In genomic region chr2:197310940-197311485, GRCh38 we compare ENCODE assay signal across 8 cellular contexts. TPM values are rescaled to one million over a fixed set of nuclear protein-coding genes. Genes with fewer than 3 reads are reported as not detected.
A peak's percentile ranks its signal among the peaks of the same experiment; 100 is the strongest.
DNase-seq lines count a peak whose midpoint lies in the region; ATAC-seq, FAIRE-seq and TF ChIP-seq lines count a peak whose summit lies in the region.

No MANE protein-coding gene starts in this region.

- H3K9me2 ChIP-seq in HCT116 (ENCODE audit: insufficient read depth), result no peaks in the 10 kb centered on the region

- SMC1A ChIA-PET in GM12878 (lab: Charles Lee; ENCODE audit: uncharacterized antibody, unreplicated experiment), result interaction anchor here (0.6 to 20.5 kb wide), 33 partner anchors 10 to 263 kb away, joined by 3 to 433 read pairs (median 4); no protein-coding TSS in a partner anchor

- TF ChIP-seq POLR2A in A549 (IDR thresholded peaks at IDR 0.05; ENCODE audit: low read length) (no peak), HCT116 (IDR thresholded peaks at IDR 0.05; ENCODE audit: borderline replicate concordance, extremely low read depth, insufficient read depth, insufficient read length) (no peak), GM12878 (IDR thresholded peaks at IDR 0.05; ENCODE audit: low read depth, low read length) (no peak)

- no peak for DNase-seq in A549 (ENCODE audit: low read depth in 1 of 2, low spot score in 1 of 2)
- no peak for DNase-seq in HCT116 (ENCODE audit: low read depth, low spot score)
- DNase-seq in GM12878 (ENCODE audit: low read depth, low spot score), result no peak
- no peak for DNase-seq in hippocampal formation (lab: John Stamatoyannopoulos, UW)

- H3K36me3 ChIP-seq in HCT116 (ENCODE audit: control insufficient read depth in 1 of 2, insufficient read depth in 2 of 2, low read length in 2 of 2) (no peaks in the 10 kb centered on the region), GM12878 (ENCODE audit: control insufficient read depth in 2 of 2, insufficient read depth in 2 of 2, low read length in 1 of 2) (no peaks in the 10 kb centered on the region), mesodermal cell (ENCODE audit: control insufficient read depth, insufficient read depth, low read length) (no peaks in the 10 kb centered on the region)

- WGBS in A549 (ENCODE audit: missing lambda C conversion rate), result 18% methylated on average over 5 of the region's 31 CpGs
- WGBS in GM12878 (ENCODE audit: insufficient coverage, insufficient replicate concordance, low lambda C conversion rate, missing lambda C conversion rate), result under 1% methylated on average over 23 of the region's 31 CpGs
- WGBS in mesodermal cell (ENCODE audit: insufficient coverage in 2 of 2), 2 experiments, result 0 to 1% methylated on average over 29 to 30 of the region's 31 CpGs

- H3K27me3 ChIP-seq in HCT116 (ENCODE audit: insufficient read depth, low read length) (no peaks in the 10 kb centered on the region), GM12878 (replicated peaks in 1 of 2; ENCODE audit: control insufficient read depth in 2 of 2, insufficient read depth in 2 of 2, low read length in 1 of 2) (no peaks in the 10 kb centered on the region)

- H3K27ac ChIP-seq in A549 (peak overlapping the region; percentile 83 to 85), HCT116 (ENCODE audit: low read depth, low read length) (peak overlapping the region; percentile 30; the same call in 1 of the 2 replicates), GM12878 (ENCODE audit: control insufficient read depth, insufficient read depth) (peak overlapping the region; percentile 73), mesodermal cell (ENCODE audit: low read depth, low read length, severe bottlenecking) (peak overlapping the region; percentile 80)

- peak overlapping the region; percentile 72 for H2AFZ ChIP-seq in HCT116 (ENCODE audit: low read depth, low read length, poor library complexity, severe bottlenecking)
- H2AFZ ChIP-seq in GM12878 (ENCODE audit: control insufficient read depth, low read depth, low read length), result peak overlapping the region; percentile 88

- BruUV-seq in HCT116 (replicated peaks; lab: Mats Ljungman, UMichigan) (no TSS peak), GM12878 (replicated peaks; lab: Mats Ljungman, UMichigan) (no TSS peak)

- peaks cover 8% of the 10 kb centered on the region; the same call in 2 of the 3 replicates for H3K4me1 ChIP-seq in A549
- H3K4me1 ChIP-seq in HCT116 (ENCODE audit: control insufficient read depth in 1 of 2, insufficient read depth in 2 of 2, low read length in 2 of 2), result peaks cover 9 to 16% of the 10 kb centered on the region in 2 experiments; a peak in 3 of 4 replicates
- H3K4me1 ChIP-seq in GM12878 (ENCODE audit: control insufficient read depth, insufficient read depth, low read length), result peaks cover 20% of the 10 kb centered on the region
- H3K4me1 ChIP-seq in mesodermal cell (ENCODE audit: control insufficient read depth, insufficient read depth, low read length, poor library complexity, severe bottlenecking), result peaks cover 22% of the 10 kb centered on the region

- CTCF ChIA-PET in A549 (lab: Yijun Ruan, JAX) (interaction anchor here (0.6 to 5.3 kb wide), 16 partner anchors 9 to 282 kb away, joined by 3 to 43 read pairs (median 4); no protein-coding TSS in a partner anchor), HCT116 (lab: Charles Lee) (interaction anchor here (1.0 kb wide), 1 partner anchor 198 kb away, joined by 3 read pairs; no protein-coding TSS in a partner anchor), GM12878 (lab: Yijun Ruan, JAX) (interaction anchor here (0.6 to 9.8 kb wide), 25 partner anchors 11 to 209 kb away, joined by 3 to 128 read pairs (median 4); no protein-coding TSS in a partner anchor)

- TF ChIP-seq RAD21 in A549 (conservative IDR thresholded peaks at IDR 0.05 in 1 of 2, IDR thresholded peaks at IDR 0.05 in 1 of 2) (no peak), HCT116 (IDR thresholded peaks at IDR 0.05; ENCODE audit: low read depth) (no peak), GM12878 (IDR thresholded peaks at IDR 0.05; ENCODE audit: insufficient read depth, low read depth, low read length) (no peak)

- RAD21 ChIA-PET in HCT116 (lab: Charles Lee; ENCODE audit: low non-redundant PET in 1 of 2, low total read pairs in 2 of 2, uncharacterized antibody in 2 of 2, unreplicated experiment in 2 of 2), result no interaction called here
- RAD21 ChIA-PET in GM12878 (lab: Charles Lee; ENCODE audit: unreplicated experiment), result interaction anchor here (0.7 to 20.1 kb wide), 21 partner anchors 15 to 300 kb away, joined by 3 to 408 read pairs (median 6); no protein-coding TSS in a partner anchor

- no peak for ATAC-seq in A549
- no peak; the same call in 1 of the 2 replicates for ATAC-seq in HCT116
- ATAC-seq in GM12878, result no peak
- no peak for ATAC-seq in GM21515 (IDR thresholded peaks at IDR 0.05; ENCODE audit: unreplicated experiment)
- no peak for ATAC-seq in GM18858 (IDR thresholded peaks at IDR 0.05; ENCODE audit: unreplicated experiment)
- no peak for ATAC-seq in GM18861 (IDR thresholded peaks at IDR 0.05; ENCODE audit: unreplicated experiment)

- in situ Hi-C loops in GM12878 (cut with MboI), result loop anchor here (5.0 kb wide), 2 partner anchors 119 to 194 kb away; no protein-coding TSS in a partner anchor

- TF ChIP-seq EP300 in A549 (IDR thresholded peaks at IDR 0.05) (no peak), GM12878 (IDR thresholded peaks at IDR 0.05; ENCODE audit: borderline replicate concordance in 1 of 2, control insufficient read depth in 1 of 2, low read depth in 2 of 2, low read length in 2 of 2) (no peak)

- intact Hi-C loops in HCT116 (cut with micrococcal nuclease) (no loop called here), GM12878 (cut with micrococcal nuclease; ENCODE audit: unreplicated experiment) (loop anchor here (1.0 to 2.0 kb wide), 4 partner anchors 68 to 198 kb away; no protein-coding TSS in a partner anchor)

- peak overlapping the region; percentile 97 for H3K4me3 ChIP-seq in A549
- H3K4me3 ChIP-seq in HCT116 (replicated peaks in 1 of 2; ENCODE audit: low read depth in 1 of 2, low read length in 2 of 2), result peak overlapping the region; percentile 57 to 66
- peak overlapping the region; percentile 74 for H3K4me3 ChIP-seq in GM12878
- peak overlapping the region; percentile 54 for H3K4me3 ChIP-seq in mesodermal cell (ENCODE audit: extremely low read depth, insufficient read depth, low read length, poor library complexity, severe bottlenecking)

- TF ChIP-seq CTCF in A549 (IDR thresholded peaks at IDR 0.05) (peak; percentile 5; the same call in 2 of the 3 replicates), HCT116 (IDR thresholded peaks at IDR 0.05 in 2 of 3, conservative IDR thresholded peaks at IDR 0.05 in 1 of 3; ENCODE audit: borderline replicate concordance in 1 of 3, insufficient read depth in 1 of 3, low read depth in 2 of 3, low read length in 2 of 3) (no peak), GM12878 (IDR thresholded peaks at IDR 0.05 in 2 of 3, conservative IDR thresholded peaks at IDR 0.05 in 1 of 3; ENCODE audit: control insufficient read depth in 2 of 3, extremely low read depth in 1 of 3, insufficient read depth in 1 of 3, low read depth in 3 of 3, low read length in 3 of 3) (no peak)

- H4K20me1 ChIP-seq in HCT116 (ENCODE audit: insufficient read depth) (no peaks in the 10 kb centered on the region), GM12878 (ENCODE audit: control insufficient read depth, insufficient read depth) (no peaks in the 10 kb centered on the region)

- H3K9me3 ChIP-seq in A549 (no peaks in the 10 kb centered on the region), HCT116 (ENCODE audit: control insufficient read depth in 1 of 2, insufficient read depth in 1 of 2, low read depth in 1 of 2, low read length in 2 of 2) (no peaks in the 10 kb centered on the region), GM12878 (replicated peaks; ENCODE audit: control insufficient read depth, insufficient read depth, low read length) (no peaks in the 10 kb centered on the region), mesodermal cell (ENCODE audit: control insufficient read depth, low read length) (no peaks in the 10 kb centered on the region)

- H3K79me2 ChIP-seq in HCT116 (ENCODE audit: insufficient read depth, low read length), result no peaks in the 10 kb centered on the region
- H3K79me2 ChIP-seq in GM12878 (ENCODE audit: control insufficient read depth, insufficient read depth, low read length), result peaks cover 55% of the 10 kb centered on the region

- H3K9ac ChIP-seq in HCT116 (ENCODE audit: low read length), result peak overlapping the region; percentile 51
- peak overlapping the region; percentile 81 for H3K9ac ChIP-seq in GM12878 (ENCODE audit: control insufficient read depth, insufficient read depth, low read length)

- H3K4me2 ChIP-seq in A549 (peak overlapping the region; percentile 98), HCT116 (ENCODE audit: low read length) (peak overlapping the region; percentile 91), GM12878 (ENCODE audit: control insufficient read depth, insufficient read depth) (peak overlapping the region; percentile 98)

- FAIRE-seq in A549 (lab: Jason Lieb, UNC) (no peak), GM12878 (lab: Jason Lieb, UNC) (no peak)

- POLR2A ChIA-PET in A549 (lab: Yijun Ruan, JAX), result no interaction called here
- POLR2A ChIA-PET in HCT116 (lab: Charles Lee), result no interaction called here
- POLR2A ChIA-PET in GM12878 (lab: Charles Lee), result interaction anchor here (0.7 to 9.0 kb wide), 13 partner anchors 14 to 394 kb away, joined by 3 to 139 read pairs (median 5); partner anchors contain the start of gene MARS2

RNA-seq across cellular contexts. Expression of gene ANKRD44, which starts 0.4 kb away (rescaled TPM):
- 5.9 and 7.9 TPM in 2 replicates for polyA plus RNA-seq in A549 (2011; rRNA removed)
- polyA plus RNA-seq in A549 (2012; cell fraction: cytosol; rRNA removed), result 4.4 and 5.3 TPM in 2 replicates
- 1.8 and 12.3 TPM in 2 replicates for polyA plus RNA-seq in A549 (2012; cell fraction: nucleus; rRNA removed)
- 0.97 to 1.6 TPM (median 1.6 TPM) in 3 replicates for polyA plus RNA-seq in A549 (2017; fragmentation: RNase III; extraction: RNeasy Plus Mini Kit Qiagen cat#74134 plus additional on column Dnase treatment)
- 9.8 and 18.8 TPM in 2 replicates for polyA minus RNA-seq in A549 (2011; rRNA and poly(A)+ RNA removed)
- total RNA-seq in HCT116 (2021; ENCODE audit: unreplicated experiment), result 2.7 TPM
- polyA plus RNA-seq in HCT116 (2012), result 0.99 and 1.6 TPM in 2 replicates
- 363 and 399 TPM in 2 replicates for total RNA-seq in GM12878 (2013; cell fraction: nucleolus; rRNA removed)
- total RNA-seq in GM12878 (2014; rRNA removed), result 63.7 and 65.1 TPM in 2 replicates
- total RNA-seq in GM12878 (2014; rRNA removed; fragmentation: Illumina TruSeq; extraction: Trizol), result 62.5 and 68.9 TPM in 2 replicates
- total RNA-seq in GM12878 (2021), result 93.8 and 96.3 TPM in 2 replicates
- 31.8 TPM for polyA plus RNA-seq in GM12878 (2011; ENCODE audit: low read depth)
- polyA plus RNA-seq in GM12878 (2011; rRNA removed), result 96.4 and 99.1 TPM in 2 replicates
- polyA plus RNA-seq in GM12878 (2011; cell fraction: cytosol; rRNA removed), result 228 and 306 TPM in 2 replicates
- 142 and 279 TPM in 2 replicates for polyA plus RNA-seq in GM12878 (2011; cell fraction: nucleus; rRNA removed)
- polyA plus RNA-seq in GM12878 (2012), result 26.9 and 39.0 TPM in 2 replicates
- 88.5 and 110 TPM in 2 replicates for polyA plus RNA-seq in GM12878 (2014; fragmentation: Illumina TruSeq; extraction: Trizol)
- polyA plus RNA-seq in GM12878 (2014; fragmentation: Nextera tagmentation; extraction: Ambion mirVana), result 10 to 100 TPM; 19.1 to 29.1 TPM
- polyA plus RNA-seq in GM12878 (2014; rRNA removed), result 41.8 and 56.8 TPM in 2 replicates
- 10 to 100 TPM; 34.8 to 38.6 TPM for polyA plus RNA-seq in GM12878 (2016; fragmentation: Nextera tagmentation; extraction: Ambion mirVana)
- polyA minus RNA-seq in GM12878 (2011; rRNA and poly(A)+ RNA removed), result 511 and 573 TPM in 2 replicates
- 75.6 and 115 TPM in 2 replicates for polyA minus RNA-seq in GM12878 (2011; cell fraction: cytosol; rRNA and poly(A)+ RNA removed)
- 178 and 239 TPM in 2 replicates for polyA minus RNA-seq in GM12878 (2011; cell fraction: nucleus; rRNA and poly(A)+ RNA removed)
- 5.1 TPM for polyA plus RNA-seq in mesodermal cell (2013, experiment 1 of 2)
- polyA plus RNA-seq in mesodermal cell (2013, experiment 2 of 2), result 6.2 TPM

Comparison
In these comparisons a context has a peak if more than half of its experiments do, and no peak if none do; other contexts are left out.
1. H3K27ac ChIP-seq: peak in every context shown above with its lines; median percentile 84 in A549; 80 in mesodermal cell; 73 in GM12878; 30 in HCT116.
2. RNA of gene ANKRD44, which starts 0.4 kb away (total RNA-seq): 62.5 to 399 TPM in GM12878; 2.7 TPM in HCT116 (single experiment); every median in the first group is over 10 times any median in the second.
3. Of the 24 proteins assayed by ChIP-seq in both GM12878 and A549: peak only in GM12878: none; only in A549: CTCF; in both: none; in neither: 22; mixed calls (peak in some experiments, not most) for 1.
4. Peak in every context shown above with its lines, with median percentiles within 50 percentile points of each other: H3K4me2 ChIP-seq and H3K4me3 ChIP-seq.